ENCODE assay signal across 13 cellular contexts in the genomic region with DNA sequence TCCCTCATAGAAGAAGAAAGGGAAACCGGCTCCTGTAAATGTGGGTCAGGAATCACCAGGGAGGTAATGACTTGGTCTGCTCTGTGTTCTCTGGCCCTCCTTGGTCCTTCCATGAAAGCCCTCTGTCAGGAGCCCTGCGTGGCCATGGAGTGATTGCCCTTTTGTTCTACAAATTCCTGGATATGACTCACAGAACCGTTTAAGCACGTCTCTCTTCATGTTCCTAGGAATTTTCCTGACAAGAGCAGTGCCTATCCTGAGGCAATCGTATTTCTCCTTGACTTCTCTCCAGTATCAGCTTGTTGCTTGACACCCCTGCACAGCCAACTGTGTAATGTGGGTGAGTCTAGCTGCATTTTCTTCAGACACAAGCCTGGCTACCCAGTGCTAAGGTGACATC.
DNase-seq lines count a peak whose midpoint lies in the region; ATAC-seq, FAIRE-seq and TF ChIP-seq lines count a peak whose summit lies in the region.
"Had no signal": no experiment of that assay in that cellular context is flagged by ENCODE, and none has a peak within 500 bp of the region (broad histone marks: within the 10 kb centered on the region; RNA-seq: fewer than 3 reads in every experiment).

No MANE protein-coding gene starts in this region.

- DNase-seq in HTR-8/SVneo (ENCODE audit: insufficient read length, low spot score) (peak; percentile 15), amniotic epithelial cell (ENCODE audit: low read depth) (peak; percentile 61), islet precursor cell (peak; percentile 98), smooth muscle cell (lab: John Stamatoyannopoulos, UW; ENCODE audit: unreplicated experiment) (no peak)
- no peak for DNase-seq in activated naive CD4-positive, alpha-beta T cell treated with anti-CD3 and anti-CD28 coated beads, Interleukin-2, amount 50 U/mL, for 16 hours
- DNase-seq in activated naive CD4-positive, alpha-beta T cell treated with Interleukin-2 at 50 U/mL for 16 hours, result no peak
- DNase-seq: CD4-positive, CD25-positive, alpha-beta regulatory T cell; NCI-H2081; occipital lobe; T-helper 17 cell had no signal

- no peaks in the 10 kb centered on the region for H3K36me3 ChIP-seq in smooth muscle cell (ENCODE audit: low read depth)
- H3K36me3 ChIP-seq: HAP-1, suprapubic skin had no signal

- no peaks in the 10 kb centered on the region for H3K27me3 ChIP-seq in smooth muscle cell (ENCODE audit: low read depth)
- H3K27me3 ChIP-seq: suprapubic skin had no signal

- peak overlapping the region; percentile 28 for H3K27ac ChIP-seq in smooth muscle cell (ENCODE audit: low read depth)
- H3K27ac ChIP-seq: suprapubic skin had no signal

- peak overlapping the region; percentile 28 for H2AFZ ChIP-seq in smooth muscle cell (ENCODE audit: low read depth)

- H3K4me1 ChIP-seq in smooth muscle cell (ENCODE audit: low read depth), result peaks cover 10% of the 10 kb centered on the region
- H3K4me1 ChIP-seq: HAP-1 had no signal

- peaks cover 2% of the 10 kb centered on the region for H3F3A ChIP-seq in smooth muscle cell (ENCODE audit: low read depth)

- FAIRE-seq in HTR-8/SVneo (lab: Jason Lieb, UNC), result no peak

- H3K9me3 ChIP-seq in smooth muscle cell (replicated peaks; ENCODE audit: low read depth), result no peaks in the 10 kb centered on the region
- H3K9me3 ChIP-seq: HAP-1, suprapubic skin had no signal

- no peaks in the 10 kb centered on the region for H4K20me1 ChIP-seq in smooth muscle cell (ENCODE audit: low read depth)

- H3K4me3 ChIP-seq in smooth muscle cell, result no peak overlapping the region
- H3K4me3 ChIP-seq: HAP-1, suprapubic skin had no signal

- ATAC-seq in GM21529 (IDR thresholded peaks at IDR 0.05; ENCODE audit: unreplicated experiment), result no peak
- ATAC-seq: T-helper 17 cell had no signal

- H3K4me2 ChIP-seq in smooth muscle cell, result peak overlapping the region; percentile 4

- H3K79me2 ChIP-seq in smooth muscle cell (ENCODE audit: low read depth), result no peaks in the 10 kb centered on the region

- no peak for TF ChIP-seq CTCF in smooth muscle cell (IDR thresholded peaks at IDR 0.05; ENCODE audit: borderline replicate concordance, insufficient read depth, poor library complexity, severe bottlenecking)

- no peak overlapping the region for H3K9ac ChIP-seq in smooth muscle cell (ENCODE audit: low read depth)

- WGBS in smooth muscle cell (ENCODE audit: low lambda C conversion rate), result 8% methylated on average over 5 of the region's 5 CpGs

Comparison
In these comparisons a context has a peak if more than half of its experiments do, and no peak if none do; other contexts are left out.
1. DNase-seq: peak in HTR-8/SVneo (single experiment), amniotic epithelial cell (single experiment) and islet precursor cell (single experiment); none in smooth muscle cell (single experiment), activated naive CD4-positive, alpha-beta T cell treated with anti-CD3 and anti-CD28 coated beads, Interleukin-2, amount 50 U/mL, for 16 hours (single experiment) and activated naive CD4-positive, alpha-beta T cell treated with Interleukin-2 at 50 U/mL for 16 hours (single experiment).